ENCODE assay signal across 8 cellular contexts in the genomic region with DNA sequence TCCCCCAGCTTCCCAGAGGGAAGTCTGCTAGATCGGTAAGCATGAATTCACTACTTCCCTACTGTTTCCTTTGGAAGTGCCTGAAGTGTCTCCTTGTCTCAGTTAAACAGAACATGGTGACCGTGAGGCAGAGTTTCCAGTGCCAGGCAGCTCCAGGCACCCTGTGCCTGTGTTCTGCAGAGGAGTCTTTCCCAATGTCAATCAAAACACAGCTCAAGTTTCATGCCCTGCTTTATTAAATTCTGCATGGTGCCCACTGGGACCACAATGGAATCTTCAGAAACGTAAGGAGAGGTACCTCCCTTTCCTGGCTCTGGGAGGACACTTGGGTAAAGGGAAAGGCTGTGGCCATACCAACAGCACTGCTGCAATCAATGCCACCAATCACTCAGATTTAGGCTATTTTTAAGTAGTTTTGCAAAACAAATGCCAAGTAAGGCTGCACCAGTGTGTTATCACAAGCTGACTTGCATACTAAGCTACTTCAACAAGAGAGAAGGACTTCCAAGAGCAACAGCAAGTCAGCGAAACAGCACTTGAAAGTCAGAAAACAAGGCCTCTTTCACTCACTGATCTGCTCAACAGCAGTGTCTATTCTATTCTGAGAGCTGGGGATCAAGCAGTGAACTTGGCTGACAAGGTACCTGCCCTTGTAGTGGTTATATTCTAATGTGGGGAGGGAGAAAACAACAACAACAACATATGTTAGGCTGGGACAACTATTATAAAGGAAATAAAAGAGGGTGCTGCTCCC. TPM values are rescaled to one million over a fixed set of nuclear protein-coding genes. Genes with fewer than 3 reads are reported as not detected.
DNase-seq lines count a peak whose midpoint lies in the region; ATAC-seq and TF ChIP-seq lines count a peak whose summit lies in the region.

No MANE protein-coding gene starts in this region.

- H3K36me3 ChIP-seq in muscle layer of duodenum (ENCODE audit: control insufficient read depth in 1 of 2, insufficient read depth in 2 of 2, low read length in 2 of 2) (no peaks in the 10 kb centered on the region), upper lobe of right lung (no peaks in the 10 kb centered on the region)

- H3K9me3 ChIP-seq in muscle layer of duodenum (ENCODE audit: control insufficient read depth in 1 of 2, low read length in 2 of 2) (no peaks in the 10 kb centered on the region), upper lobe of right lung (no peaks in the 10 kb centered on the region)

- H3K27ac Mint-ChIP-seq in activated naive CD4-positive, alpha-beta T cell treated with anti-CD3 and anti-CD28 coated beads, Interleukin-2, amount 50 U/mL, for 24 hours = peak overlapping the region; percentile 98
- H3K27ac Mint-ChIP-seq in CD14-positive monocyte = peak overlapping the region in 2 of 7 donors; percentile 40 to 68

- peaks cover 3 to 15% of the 10 kb centered on the region in 2 donors for H3K4me1 ChIP-seq in muscle layer of duodenum (ENCODE audit: control insufficient read depth in 1 of 2, insufficient read depth in 2 of 2, low read length in 2 of 2)
- peaks cover 32% of the 10 kb centered on the region for H3K4me1 ChIP-seq in upper lobe of right lung

- H3K9me3 Mint-ChIP-seq in activated naive CD4-positive, alpha-beta T cell treated with anti-CD3 and anti-CD28 coated beads, Interleukin-2, amount 50 U/mL, for 24 hours = no peaks in the 10 kb centered on the region
- H3K9me3 Mint-ChIP-seq in CD14-positive monocyte = peaks cover 0 to 2% (median 0%) of the 10 kb centered on the region in 7 donors

- H3K4me3 ChIP-seq in coronary artery (peak overlapping the region; percentile 11), muscle layer of duodenum (ENCODE audit: low read depth in 1 of 2, low read length in 2 of 2) (no peak overlapping the region), upper lobe of right lung (no peak overlapping the region)

- H3K36me3 Mint-ChIP-seq in activated naive CD4-positive, alpha-beta T cell treated with anti-CD3 and anti-CD28 coated beads, Interleukin-2, amount 50 U/mL, for 24 hours = peaks cover 16% of the 10 kb centered on the region
- H3K36me3 Mint-ChIP-seq in CD14-positive monocyte = peaks cover 11 to 21% of the 10 kb centered on the region in 2 donors

- peaks cover 90% of the 10 kb centered on the region for H3K4me1 Mint-ChIP-seq in activated naive CD4-positive, alpha-beta T cell treated with anti-CD3 and anti-CD28 coated beads, Interleukin-2, amount 50 U/mL, for 24 hours
- H3K4me1 Mint-ChIP-seq in CD14-positive monocyte = peaks cover 43% of the 10 kb centered on the region

- DNase-seq in activated naive CD4-positive, alpha-beta T cell treated with anti-CD3 and anti-CD28 coated beads, Interleukin-2, amount 50 U/mL, for 16 hours = no peak
- peak; percentile 83 for DNase-seq in coronary artery (ENCODE audit: low spot score)
- no peak for DNase-seq in upper lobe of right lung
- no peak for DNase-seq in CD14-positive monocyte (ENCODE audit: low spot score)
- DNase-seq in islet precursor cell = no peak

- TF ChIP-seq CTCF in coronary artery (IDR thresholded peaks at IDR 0.05) (no peak), upper lobe of right lung (IDR thresholded peaks at IDR 0.05) (no peak), CD14-positive monocyte (IDR thresholded peaks at IDR 0.05) (no peak)

- H3K27me3 Mint-ChIP-seq in activated naive CD4-positive, alpha-beta T cell treated with anti-CD3 and anti-CD28 coated beads, Interleukin-2, amount 50 U/mL, for 24 hours = no peaks in the 10 kb centered on the region
- no peaks in the 10 kb centered on the region for H3K27me3 Mint-ChIP-seq in CD14-positive monocyte (ENCODE audit: low read depth in 3 of 3)

- H3K27me3 ChIP-seq in muscle layer of duodenum (ENCODE audit: low read depth, low read length) (no peaks in the 10 kb centered on the region), upper lobe of right lung (no peaks in the 10 kb centered on the region)

- intact Hi-C loops in upper lobe of right lung (cut with DNase I) = no loop called here
- intact Hi-C loops in CD14-positive monocyte (cut with micrococcal nuclease) = loop anchor here in 1 of 2 donors (10.0 kb wide), 2 partner anchors 247 to 447 kb away; partner anchors contain the start of gene MYL12A

- peak overlapping the region; percentile 86 to 89 for H3K27ac ChIP-seq in coronary artery
- peak overlapping the region; percentile 60 for H3K27ac ChIP-seq in muscle layer of duodenum (ENCODE audit: low read length)
- H3K27ac ChIP-seq in upper lobe of right lung = peak overlapping the region; percentile 28

- H3K4me3 Mint-ChIP-seq in activated naive CD4-positive, alpha-beta T cell treated with anti-CD3 and anti-CD28 coated beads, Interleukin-2, amount 50 U/mL, for 24 hours = peak overlapping the region; percentile 78
- H3K4me3 Mint-ChIP-seq in CD14-positive monocyte = no peak overlapping the region

- ATAC-seq in upper lobe of right lung (peak; percentile 67), HG03571 (IDR thresholded peaks at IDR 0.05; ENCODE audit: unreplicated experiment) (no peak)

RNA-seq across cellular contexts. Expression of gene LPIN2, which starts 14.9 kb away (rescaled TPM):
- 50.7 TPM for total RNA-seq in upper lobe of right lung
- polyA plus RNA-seq in CD14-positive monocyte = 10 to 100 TPM in 1 of 2 donors, 1 to 10 TPM in 1; 9.3 to 10.3 TPM

Comparison
In these comparisons a context has a peak if more than half of its experiments do, and no peak if none do; other contexts are left out.
1. H3K27ac ChIP-seq: peak in every context shown above with its lines; median percentile 88 in coronary artery; 60 in muscle layer of duodenum; 28 in upper lobe of right lung.